ENCODE assay signal across 1 cellular context in the genomic region with DNA sequence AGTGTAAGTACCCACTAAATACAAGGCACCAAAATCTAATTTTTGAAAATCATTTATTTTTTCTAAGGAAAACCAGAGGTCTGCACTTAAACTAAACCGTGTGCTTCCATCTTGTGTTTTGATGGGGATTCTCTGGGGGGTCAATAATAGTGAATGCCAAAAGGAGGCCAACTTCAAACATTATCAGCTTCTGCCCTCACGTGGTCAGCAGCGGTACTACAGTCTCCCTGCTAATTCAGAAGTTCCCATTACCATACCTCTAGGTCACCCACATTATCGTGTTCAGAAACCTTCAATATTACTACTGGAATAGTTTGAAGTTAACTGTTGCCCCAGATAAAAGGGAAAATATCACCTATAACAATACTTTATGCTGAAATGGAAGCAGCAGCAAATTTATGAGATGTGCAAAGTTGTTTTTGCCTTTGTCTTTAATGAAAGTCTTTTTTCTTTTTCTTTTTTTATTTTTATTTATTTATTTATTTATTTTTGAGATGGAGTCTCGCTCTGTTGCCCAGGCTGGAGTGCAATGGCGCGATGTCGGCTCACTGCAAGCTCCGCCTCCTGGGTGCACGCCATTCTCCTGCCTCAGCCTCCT.
TF ChIP-seq lines count a peak whose summit lies in the region.

No MANE protein-coding gene starts in this region.

TF ChIP-seq in GM23338, 12 proteins besides CTCF, POLR2A, EP300 and RAD21 (continued from another document):
- TF ChIP-seq, protein P1, sequence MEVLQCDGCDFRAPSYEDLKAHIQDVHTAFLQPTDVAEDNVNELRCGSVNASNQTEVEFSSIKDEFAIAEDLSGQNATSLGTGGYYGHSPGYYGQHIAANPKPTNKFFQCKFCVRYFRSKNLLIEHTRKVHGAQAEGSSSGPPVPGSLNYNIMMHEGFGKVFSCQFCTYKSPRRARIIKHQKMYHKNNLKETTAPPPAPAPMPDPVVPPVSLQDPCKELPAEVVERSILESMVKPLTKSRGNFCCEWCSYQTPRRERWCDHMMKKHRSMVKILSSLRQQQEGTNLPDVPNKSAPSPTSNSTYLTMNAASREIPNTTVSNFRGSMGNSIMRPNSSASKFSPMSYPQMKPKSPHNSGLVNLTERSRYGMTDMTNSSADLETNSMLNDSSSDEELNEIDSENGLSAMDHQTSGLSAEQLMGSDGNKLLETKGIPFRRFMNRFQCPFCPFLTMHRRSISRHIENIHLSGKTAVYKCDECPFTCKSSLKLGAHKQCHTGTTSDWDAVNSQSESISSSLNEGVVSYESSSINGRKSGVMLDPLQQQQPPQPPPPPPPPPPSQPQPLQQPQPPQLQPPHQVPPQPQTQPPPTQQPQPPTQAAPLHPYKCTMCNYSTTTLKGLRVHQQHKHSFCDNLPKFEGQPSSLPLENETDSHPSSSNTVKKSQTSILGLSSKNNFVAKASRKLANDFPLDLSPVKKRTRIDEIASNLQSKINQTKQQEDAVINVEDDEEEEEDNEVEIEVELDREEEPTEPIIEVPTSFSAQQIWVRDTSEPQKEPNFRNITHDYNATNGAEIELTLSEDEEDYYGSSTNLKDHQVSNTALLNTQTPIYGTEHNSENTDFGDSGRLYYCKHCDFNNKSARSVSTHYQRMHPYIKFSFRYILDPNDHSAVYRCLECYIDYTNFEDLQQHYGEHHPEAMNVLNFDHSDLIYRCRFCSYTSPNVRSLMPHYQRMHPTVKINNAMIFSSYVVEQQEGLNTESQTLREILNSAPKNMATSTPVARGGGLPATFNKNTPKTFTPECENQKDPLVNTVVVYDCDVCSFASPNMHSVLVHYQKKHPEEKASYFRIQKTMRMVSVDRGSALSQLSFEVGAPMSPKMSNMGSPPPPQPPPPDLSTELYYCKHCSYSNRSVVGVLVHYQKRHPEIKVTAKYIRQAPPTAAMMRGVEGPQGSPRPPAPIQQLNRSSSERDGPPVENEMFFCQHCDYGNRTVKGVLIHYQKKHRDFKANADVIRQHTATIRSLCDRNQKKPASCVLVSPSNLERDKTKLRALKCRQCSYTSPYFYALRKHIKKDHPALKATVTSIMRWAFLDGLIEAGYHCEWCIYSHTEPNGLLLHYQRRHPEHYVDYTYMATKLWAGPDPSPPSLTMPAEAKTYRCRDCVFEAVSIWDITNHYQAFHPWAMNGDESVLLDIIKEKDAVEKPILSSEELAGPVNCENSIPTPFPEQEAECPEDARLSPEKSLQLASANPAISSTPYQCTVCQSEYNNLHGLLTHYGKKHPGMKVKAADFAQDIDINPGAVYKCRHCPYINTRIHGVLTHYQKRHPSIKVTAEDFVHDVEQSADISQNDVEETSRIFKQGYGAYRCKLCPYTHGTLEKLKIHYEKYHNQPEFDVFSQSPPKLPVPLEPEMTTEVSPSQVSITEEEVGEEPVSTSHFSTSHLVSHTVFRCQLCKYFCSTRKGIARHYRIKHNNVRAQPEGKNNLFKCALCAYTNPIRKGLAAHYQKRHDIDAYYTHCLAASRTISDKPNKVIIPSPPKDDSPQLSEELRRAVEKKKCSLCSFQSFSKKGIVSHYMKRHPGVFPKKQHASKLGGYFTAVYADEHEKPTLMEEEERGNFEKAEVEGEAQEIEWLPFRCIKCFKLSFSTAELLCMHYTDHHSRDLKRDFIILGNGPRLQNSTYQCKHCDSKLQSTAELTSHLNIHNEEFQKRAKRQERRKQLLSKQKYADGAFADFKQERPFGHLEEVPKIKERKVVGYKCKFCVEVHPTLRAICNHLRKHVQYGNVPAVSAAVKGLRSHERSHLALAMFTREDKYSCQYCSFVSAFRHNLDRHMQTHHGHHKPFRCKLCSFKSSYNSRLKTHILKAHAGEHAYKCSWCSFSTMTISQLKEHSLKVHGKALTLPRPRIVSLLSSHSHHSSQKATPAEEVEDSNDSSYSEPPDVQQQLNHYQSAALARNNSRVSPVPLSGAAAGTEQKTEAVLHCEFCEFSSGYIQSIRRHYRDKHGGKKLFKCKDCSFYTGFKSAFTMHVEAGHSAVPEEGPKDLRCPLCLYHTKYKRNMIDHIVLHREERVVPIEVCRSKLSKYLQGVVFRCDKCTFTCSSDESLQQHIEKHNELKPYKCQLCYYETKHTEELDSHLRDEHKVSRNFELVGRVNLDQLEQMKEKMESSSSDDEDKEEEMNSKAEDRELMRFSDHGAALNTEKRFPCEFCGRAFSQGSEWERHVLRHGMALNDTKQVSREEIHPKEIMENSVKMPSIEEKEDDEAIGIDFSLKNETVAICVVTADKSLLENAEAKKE (CRISPR knock-in tag; IDR thresholded peaks at IDR 0.05): no peak
- TF ChIP-seq CREB1 (CRISPR knock-in tag; IDR thresholded peaks at IDR 0.05; ENCODE audit: low read depth): no peak
- no peak for TF ChIP-seq POLR2AphosphoS5 (IDR thresholded peaks at IDR 0.05; ENCODE audit: low read depth)
- TF ChIP-seq, protein P2, sequence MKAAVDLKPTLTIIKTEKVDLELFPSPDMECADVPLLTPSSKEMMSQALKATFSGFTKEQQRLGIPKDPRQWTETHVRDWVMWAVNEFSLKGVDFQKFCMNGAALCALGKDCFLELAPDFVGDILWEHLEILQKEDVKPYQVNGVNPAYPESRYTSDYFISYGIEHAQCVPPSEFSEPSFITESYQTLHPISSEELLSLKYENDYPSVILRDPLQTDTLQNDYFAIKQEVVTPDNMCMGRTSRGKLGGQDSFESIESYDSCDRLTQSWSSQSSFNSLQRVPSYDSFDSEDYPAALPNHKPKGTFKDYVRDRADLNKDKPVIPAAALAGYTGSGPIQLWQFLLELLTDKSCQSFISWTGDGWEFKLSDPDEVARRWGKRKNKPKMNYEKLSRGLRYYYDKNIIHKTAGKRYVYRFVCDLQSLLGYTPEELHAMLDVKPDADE (IDR thresholded peaks at IDR 0.05): no peak
- TF ChIP-seq STAT1 (IDR thresholded peaks at IDR 0.05; ENCODE audit: unreplicated experiment): no peak
- TF ChIP-seq JUNB (IDR thresholded peaks at IDR 0.05; ENCODE audit: unreplicated experiment): no peak
